Comparison of ENCODE assay signal across 29 cellular contexts in the genomic region with DNA sequence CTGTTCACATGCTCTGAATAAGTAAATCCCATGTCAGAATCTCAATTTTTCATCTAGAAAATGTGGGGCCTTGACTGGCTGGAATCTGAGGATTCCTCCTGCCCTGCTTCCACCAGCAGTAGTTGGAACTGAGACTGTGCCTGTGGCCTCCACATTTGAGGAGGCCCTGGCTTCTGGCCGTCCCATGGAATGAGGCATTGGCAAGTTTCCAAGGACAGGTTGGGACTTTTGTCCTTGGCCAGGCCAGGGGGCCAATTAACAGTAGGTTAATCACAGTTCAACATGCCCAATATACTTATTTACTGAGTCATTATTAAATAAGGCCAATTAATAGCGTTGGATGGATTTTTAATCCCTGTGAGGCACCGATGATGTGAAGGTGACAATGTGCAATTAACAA. TPM values are rescaled to one million over a fixed set of nuclear protein-coding genes. Genes with fewer than 3 reads are reported as not detected.
"Had no signal": no experiment of that assay in that cellular context is flagged by ENCODE, and none has a peak within 500 bp of the region (broad histone marks: within the 10 kb centered on the region; RNA-seq: fewer than 3 reads in every experiment).

No MANE protein-coding gene starts in this region.

- H3K79me2 ChIP-seq: hepatocyte had no signal

- H3K36me3 ChIP-seq: colonic mucosa, esophagus squamous epithelium, gastroesophageal sphincter, heart left ventricle, left lung, lower lobe of right lung had no signal

- H3K27ac ChIP-seq: colonic mucosa, dorsolateral prefrontal cortex, epithelial cell of prostate, esophagus squamous epithelium, gastroesophageal sphincter, heart left ventricle, hepatocyte, left lung, lower lobe of right lung had no signal

- ATAC-seq: esophagus mucosa, gastroesophageal sphincter, heart left ventricle, left colon, left lung, left ventricle myocardium superior, lower lobe of right lung, mucosa of descending colon had no signal

- H3K27me3 ChIP-seq: colonic mucosa, esophagus squamous epithelium, gastroesophageal sphincter, heart left ventricle, hepatocyte, left lung had no signal

- FAIRE-seq: endometrium, frontal cortex, kidney had no signal

- H3K4me2 ChIP-seq: hepatocyte had no signal

- H2AFZ ChIP-seq: hepatocyte had no signal

- DNase-seq: cerebellar nuclear complex; colonic mucosa; cortex of kidney; dermis blood vessel endothelial cell; dorsolateral prefrontal cortex; effector CD4-positive, alpha-beta T cell; effector memory CD4-positive, alpha-beta T cell; endodermal cell; erythroblast; esophagus squamous epithelium; foreskin fibroblast; heart left ventricle; hypothalamus; immature natural killer cell; islet precursor cell; kidney; kidney glomerular epithelial cell; left colon; left lung; left ventricle myocardium superior; lower lobe of right lung; mesenchymal stem cell; mucosa of descending colon had no signal

- H3K4me3 ChIP-seq: colonic mucosa, dorsolateral prefrontal cortex, esophagus squamous epithelium, gastroesophageal sphincter, heart left ventricle, hepatocyte, left lung, lower lobe of right lung, mucosa of descending colon had no signal

- H3K9me3 ChIP-seq: colonic mucosa, esophagus squamous epithelium, gastroesophageal sphincter, left lung, lower lobe of right lung, mucosa of descending colon had no signal

- H3K4me1 ChIP-seq: colonic mucosa, esophagus squamous epithelium, gastroesophageal sphincter, heart left ventricle, left lung, lower lobe of right lung had no signal

RNA-seq across cellular contexts. Expression of a gene that starts 50.2 kb away (rescaled TPM):
- polyA plus RNA-seq: immature natural killer cell had no signal
